In genomic region chr10:52135101-52135500, GRCh38 we compare ENCODE assay signal across 22 cellular contexts.
A peak's percentile ranks its signal among the peaks of the same experiment; 100 is the strongest.
DNase-seq lines count a peak whose midpoint lies in the region; ATAC-seq, FAIRE-seq and TF ChIP-seq lines count a peak whose summit lies in the region.
"Had no signal": no experiment of that assay in that cellular context is flagged by ENCODE, and none has a peak within 500 bp of the region (broad histone marks: within the 10 kb centered on the region; RNA-seq: fewer than 3 reads in every experiment).

No MANE protein-coding gene starts in this region.

- no peaks in the 10 kb centered on the region for H3K36me3 ChIP-seq in PC-3 (ENCODE audit: low read depth, low read length)
- no peaks in the 10 kb centered on the region for H3K36me3 ChIP-seq in bronchial epithelial cell (ENCODE audit: control insufficient read depth, insufficient read depth, low read length)
- no peaks in the 10 kb centered on the region for H3K36me3 ChIP-seq in heart left ventricle
- H3K36me3 ChIP-seq: BE2C had no signal

- peak; percentile 37 for DNase-seq in PC-3
- peak; percentile 90 for DNase-seq in bronchial epithelial cell (ENCODE audit: low read depth)
- DNase-seq in foreskin keratinocyte = peak; percentile 62 to 82
- DNase-seq in epidermal melanocyte (ENCODE audit: insufficient read length, low spot score) = no peak
- DNase-seq in heart left ventricle = no peak
- DNase-seq: ACHN; BE2C; C1 segment of cervical spinal cord; CD4-positive, CD25-positive, alpha-beta regulatory T cell; CD8-positive, alpha-beta memory T cell; COR-L47; DMS 273 treated with DMSO at 0.1 percent for 48 hours; DMS53; GM23248; HFFc6 had no signal

- intact Hi-C loops in PC-3 (cut with micrococcal nuclease) (no loop called here), heart left ventricle (cut with DNase I) (no loop called here)

- no peaks in the 10 kb centered on the region for H4K20me1 ChIP-seq in PC-3 (ENCODE audit: low read length)

- H2AFZ ChIP-seq in PC-3 (ENCODE audit: low read length) = no peak overlapping the region
- H2AFZ ChIP-seq: GM23248 had no signal

- H3F3A ChIP-seq in PC-3 (ENCODE audit: low read length, unreplicated experiment) = no peaks in the 10 kb centered on the region

- H3K9me2 ChIP-seq in PC-3 (replicated peaks; ENCODE audit: low read length) = no peaks in the 10 kb centered on the region

- CTCF ChIA-PET in PC-3 (lab: Charles Lee) = no interaction called here

- no peak overlapping the region for H3K27ac ChIP-seq in PC-3 (ENCODE audit: low read length)
- no peak overlapping the region for H3K27ac ChIP-seq in foreskin keratinocyte
- H3K27ac ChIP-seq in heart left ventricle = no peak overlapping the region
- H3K27ac ChIP-seq: GM23248 had no signal

- no TSS peak for BruUV-seq in PC-3 (replicated peaks; lab: Mats Ljungman, UMichigan)

- H3K27me3 ChIP-seq in PC-3 (ENCODE audit: low read length) (peaks cover 43% of the 10 kb centered on the region), bronchial epithelial cell (ENCODE audit: control insufficient read depth, insufficient read depth, low read length) (no peaks in the 10 kb centered on the region), foreskin keratinocyte (no peaks in the 10 kb centered on the region), heart left ventricle (no peaks in the 10 kb centered on the region)
- H3K27me3 ChIP-seq: BE2C had no signal

- H3K4me3 ChIP-seq in PC-3 (ENCODE audit: low read length) = no peak overlapping the region
- no peak overlapping the region for H3K4me3 ChIP-seq in bronchial epithelial cell (ENCODE audit: low read depth, low read length)
- no peak overlapping the region for H3K4me3 ChIP-seq in heart left ventricle
- H3K4me3 ChIP-seq: GM23248 had no signal

- TF ChIP-seq POLR2A in heart left ventricle (IDR thresholded peaks at IDR 0.05) = no peak

- peak; percentile 73 for ATAC-seq in PC-3
- ATAC-seq in foreskin keratinocyte = peak; percentile 89
- ATAC-seq in heart left ventricle = no peak
- ATAC-seq in HG02973 (IDR thresholded peaks at IDR 0.05; ENCODE audit: unreplicated experiment) = no peak
- ATAC-seq: HCT116 had no signal

- no peak overlapping the region for H3K4me2 ChIP-seq in PC-3 (ENCODE audit: low read length)

- H3K9ac ChIP-seq in PC-3 (ENCODE audit: low read length) = no peak overlapping the region
- H3K9ac ChIP-seq: GM23248 had no signal

- no peak for FAIRE-seq in bronchial epithelial cell (lab: Jason Lieb, UNC)
- FAIRE-seq: A204.1, G401.6, GM12892, GM18507, H54 had no signal

- TF ChIP-seq CTCF in PC-3 (conservative IDR thresholded peaks at IDR 0.05; ENCODE audit: low read depth, low read length) (no peak), bronchial epithelial cell (IDR thresholded peaks at IDR 0.05; ENCODE audit: insufficient read depth, low read length, severe bottlenecking) (no peak), foreskin keratinocyte (conservative IDR thresholded peaks at IDR 0.05) (no peak), heart left ventricle (IDR thresholded peaks at IDR 0.05) (no peak)

- no peaks in the 10 kb centered on the region for H3K79me2 ChIP-seq in PC-3 (ENCODE audit: low read length)

- H3K4me1 ChIP-seq in PC-3 (ENCODE audit: insufficient read depth, low read length) (no peaks in the 10 kb centered on the region), foreskin keratinocyte (peaks cover 8% of the 10 kb centered on the region), heart left ventricle (no peaks in the 10 kb centered on the region)
- H3K4me1 ChIP-seq: BE2C had no signal

- H3K9me3 ChIP-seq in PC-3 (ENCODE audit: low read length) (no peaks in the 10 kb centered on the region), heart left ventricle (no peaks in the 10 kb centered on the region)
- H3K9me3 ChIP-seq: BE2C had no signal

- 62 to 77% (median 71%) methylated on average over 2 of the region's 2 CpGs for WGBS in heart left ventricle, 4 donors

- POLR2A ChIA-PET in PC-3 (lab: Charles Lee; ENCODE audit: unreplicated experiment) = no interaction called here

Comparison
In these comparisons a context has a peak if more than half of its experiments do, and no peak if none do; other contexts are left out.
1. ATAC-seq: peak in PC-3 (single experiment) and foreskin keratinocyte (single experiment); none in heart left ventricle (0 of 4) and HG02973 (single experiment).
2. DNase-seq: peak in PC-3 (single experiment), bronchial epithelial cell (single experiment) and foreskin keratinocyte (2 of 2); none in epidermal melanocyte (single experiment) and heart left ventricle (0 of 5).